Comparison of ENCODE assay signal across 12 cellular contexts in the genomic region with DNA sequence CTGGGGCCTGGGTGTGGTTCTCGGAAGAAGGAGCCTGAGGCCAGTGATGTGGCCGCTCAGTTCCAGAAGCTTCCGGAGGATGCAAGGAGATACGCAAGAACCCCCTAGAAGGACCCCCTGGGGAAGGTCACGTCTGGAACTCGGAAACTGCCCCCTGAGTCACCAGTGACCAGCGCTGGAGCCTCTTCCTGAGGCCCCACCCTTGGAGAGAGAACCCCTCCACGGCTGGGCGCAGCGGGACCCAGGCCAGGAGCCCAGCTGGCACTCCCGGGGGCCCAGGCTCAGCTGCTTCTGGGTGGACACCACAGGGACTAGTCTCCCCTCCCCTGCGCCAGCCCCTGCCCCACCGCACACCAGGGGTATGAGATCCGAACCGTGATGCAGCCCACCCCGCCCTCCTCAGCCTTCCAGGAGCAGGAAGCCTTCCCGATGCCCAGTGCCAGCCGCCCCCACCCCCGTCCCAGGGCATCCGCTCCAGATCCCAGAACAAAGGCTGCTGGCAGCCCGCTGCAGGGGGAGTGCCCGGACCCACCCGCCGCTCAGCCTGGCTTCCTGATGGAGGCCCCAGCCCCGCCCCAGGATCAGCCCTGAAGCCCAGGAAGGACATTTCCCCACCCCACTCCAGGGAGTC. TPM values are rescaled to one million over a fixed set of nuclear protein-coding genes. Genes with fewer than 3 reads are reported as not detected.
A peak's percentile ranks its signal among the peaks of the same experiment; 100 is the strongest.
DNase-seq lines count a peak whose midpoint lies in the region; ATAC-seq and TF ChIP-seq lines count a peak whose summit lies in the region.
"Had no signal": no experiment of that assay in that cellular context is flagged by ENCODE, and none has a peak within 500 bp of the region (broad histone marks: within the 10 kb centered on the region; RNA-seq: fewer than 3 reads in every experiment).

No MANE protein-coding gene starts in this region.

- intact Hi-C loops in aorta (cut with DNase I), result no loop called here

- H2BK5ac ChIP-seq in mesendoderm (ENCODE audit: low read length), result no peak overlapping the region

- peaks cover 43% of the 10 kb centered on the region for H3K79me2 ChIP-seq in mesendoderm (ENCODE audit: control insufficient read depth, insufficient read depth, low read length)

- H3K27me3 ChIP-seq in mesendoderm (ENCODE audit: insufficient read depth, low read length, poor library complexity), result no peaks in the 10 kb centered on the region
- H3K27me3 ChIP-seq in aorta (ENCODE audit: control insufficient read depth in 1 of 2, insufficient read depth in 2 of 2, low read length in 1 of 2), result no peaks in the 10 kb centered on the region

- H4K8ac ChIP-seq in mesendoderm (ENCODE audit: low read depth, low read length), result no peak overlapping the region

- H3K4me3 ChIP-seq in epithelial cell of esophagus (ENCODE audit: low read length) (peak overlapping the region; percentile 4), mesendoderm (ENCODE audit: low read length) (no peak overlapping the region), aorta (ENCODE audit: low read length in 2 of 2) (no peak overlapping the region)
- H3K4me3 ChIP-seq: HAP-1 had no signal

- no peak overlapping the region for H3K23ac ChIP-seq in mesendoderm (ENCODE audit: low read length)

- H3K9me3 ChIP-seq in aorta (ENCODE audit: control insufficient read depth, low read length), result no peaks in the 10 kb centered on the region
- H3K9me3 ChIP-seq: HAP-1 had no signal

- H3K18ac ChIP-seq in mesendoderm (ENCODE audit: low read length), result no peak overlapping the region

- H2BK120ac ChIP-seq in mesendoderm (ENCODE audit: low read depth, low read length), result no peak overlapping the region

- no peak for TF ChIP-seq CTCF in epithelial cell of esophagus (IDR thresholded peaks at IDR 0.05; ENCODE audit: insufficient read depth, low read depth, low read length, missing control alignments)

- H3K4me1 Mint-ChIP-seq in stimulated activated effector memory CD8-positive, alpha-beta T cell treated with anti-CD3 and anti-CD28 coated beads, Interleukin-12 subunit alpha, Interleukin-12 subunit beta, amount 100 ng/mL, for 72 hours, result no peaks in the 10 kb centered on the region

- no peak overlapping the region for H3K4me2 ChIP-seq in mesendoderm (ENCODE audit: low read length)

- H3K27ac ChIP-seq in mesendoderm (ENCODE audit: low read depth, low read length), result no peak overlapping the region
- peak overlapping the region in 1 of 2 donors; percentile 86 for H3K27ac ChIP-seq in aorta (ENCODE audit: low read depth in 1 of 2, low read length in 2 of 2)

- no peak overlapping the region for H4K5ac ChIP-seq in mesendoderm (ENCODE audit: low read length)

- no peak overlapping the region for H2AK5ac ChIP-seq in mesendoderm (ENCODE audit: low read length)

- no peaks in the 10 kb centered on the region for H3K9me3 Mint-ChIP-seq in stimulated activated effector memory CD8-positive, alpha-beta T cell treated with anti-CD3 and anti-CD28 coated beads, Interleukin-12 subunit alpha, Interleukin-12 subunit beta, amount 100 ng/mL, for 72 hours

- no peak overlapping the region for H3K4me3 Mint-ChIP-seq in stimulated activated effector memory CD8-positive, alpha-beta T cell treated with anti-CD3 and anti-CD28 coated beads, Interleukin-12 subunit alpha, Interleukin-12 subunit beta, amount 100 ng/mL, for 72 hours

- H3K9ac ChIP-seq in mesendoderm (ENCODE audit: low read length), result peak overlapping the region; percentile 21

- H3K4me1 ChIP-seq in mesendoderm (ENCODE audit: control insufficient read depth, low read depth, low read length), result peaks cover 16% of the 10 kb centered on the region
- H3K4me1 ChIP-seq in aorta (ENCODE audit: control insufficient read depth in 1 of 2, insufficient read depth in 2 of 2, low read length in 2 of 2), result no peaks in the 10 kb centered on the region
- H3K4me1 ChIP-seq: HAP-1 had no signal

- peak overlapping the region; percentile 57 for H3K56ac ChIP-seq in mesendoderm (ENCODE audit: low read length)

- ATAC-seq in aorta (ENCODE audit: low FRiP score) (peak; percentile 34), HG03108 (IDR thresholded peaks at IDR 0.05; ENCODE audit: unreplicated experiment) (no peak)
- no peak for ATAC-seq in stimulated activated effector memory CD8-positive, alpha-beta T cell treated with anti-CD3 and anti-CD28 coated beads, Interleukin-12 subunit alpha, Interleukin-12 subunit beta, amount 100 ng/mL, for 72 hours

- DNase-seq in NCI-H446 (lab: John Stamatoyannopoulos, UW) (peak; percentile 47 to 56), NCI-H446 treated with DMSO at 0.1 percent for 48 hours (lab: John Stamatoyannopoulos, UW) (no peak), epithelial cell of esophagus (ENCODE audit: low read depth) (no peak), mesendoderm (no peak), aorta (peak; percentile 79 to 88), NCI-H1048 (lab: John Stamatoyannopoulos, UW) (no peak)
- no peak for DNase-seq in stimulated activated effector memory CD8-positive, alpha-beta T cell treated with anti-CD3 and anti-CD28 coated beads, Interleukin-12 subunit alpha, Interleukin-12 subunit beta, amount 100 ng/mL, for 72 hours (ENCODE audit: low spot score in 2 of 2)
- DNase-seq: activated naive CD4-positive, alpha-beta T cell; MV-4-11; stimulated activated CD4-positive, alpha-beta T cell treated with anti-CD3 and anti-CD28 coated beads, Interleukin-15, amount 100 ng/mL, for 24 hours had no signal

- H3K4ac ChIP-seq in mesendoderm (ENCODE audit: low read depth, low read length), result no peak overlapping the region

- H2BK15ac ChIP-seq in mesendoderm (replicated peaks; ENCODE audit: low read depth), result no peak overlapping the region

- H3K36me3 ChIP-seq in mesendoderm (ENCODE audit: control insufficient read depth, insufficient read depth, low read length) (no peaks in the 10 kb centered on the region), aorta (ENCODE audit: control insufficient read depth in 1 of 2, insufficient read depth in 2 of 2, low read length in 1 of 2) (peaks cover 0 to 1% of the 10 kb centered on the region in 2 donors)

- H3K79me1 ChIP-seq in mesendoderm (ENCODE audit: low read length), result peaks cover 7% of the 10 kb centered on the region

- no peak overlapping the region for H3K27ac Mint-ChIP-seq in stimulated activated effector memory CD8-positive, alpha-beta T cell treated with anti-CD3 and anti-CD28 coated beads, Interleukin-12 subunit alpha, Interleukin-12 subunit beta, amount 100 ng/mL, for 72 hours

- no peaks in the 10 kb centered on the region for H3K36me3 Mint-ChIP-seq in stimulated activated effector memory CD8-positive, alpha-beta T cell treated with anti-CD3 and anti-CD28 coated beads, Interleukin-12 subunit alpha, Interleukin-12 subunit beta, amount 100 ng/mL, for 72 hours

- no CpG with 5 or more reads among the region's 25 CpGs for WGBS in mesendoderm (ENCODE audit: extremely low coverage, insufficient coverage, low lambda C conversion rate)
- WGBS in aorta, 2 donors, result 16 to 22% methylated on average over 23 to 25 of the region's 25 CpGs

RNA-seq across cellular contexts. Expression of a gene that starts 7.5 kb away (rescaled TPM):
- 39.1 TPM for polyA plus RNA-seq in mesendoderm (2013, experiment 1 of 2)
- 37.2 TPM for polyA plus RNA-seq in mesendoderm (2013, experiment 2 of 2)
- total RNA-seq in aorta, result 100 to 1,000 TPM; 361 to 395 TPM
- polyA plus RNA-seq in aorta, result 100 to 1,000 TPM in 1 of 2 donors, 10 to 100 TPM in 1; 52.2 to 345 TPM

RNA-seq across cellular contexts. Expression of a gene that starts 27.3 kb away (rescaled TPM):
- polyA plus RNA-seq in mesendoderm (2013, experiment 1 of 2), result 3,271 TPM
- 3,207 TPM for polyA plus RNA-seq in mesendoderm (2013, experiment 2 of 2)
- total RNA-seq in aorta, result 1,000 to 10,000 TPM in 1 of 2 donors, 100 to 1,000 TPM in 1; 965 to 1,002 TPM
- 1,000 to 10,000 TPM; 4,520 to 6,824 TPM for polyA plus RNA-seq in aorta

RNA-seq across cellular contexts. Expression of a gene that starts 47.5 kb away (rescaled TPM):
- 4.4 TPM for polyA plus RNA-seq in mesendoderm (2013, experiment 1 of 2)
- 4.3 TPM for polyA plus RNA-seq in mesendoderm (2013, experiment 2 of 2)
- 1 to 10 TPM; 3.0 to 4.2 TPM for total RNA-seq in aorta
- 1 to 10 TPM; 1.8 to 2.1 TPM for polyA plus RNA-seq in aorta

RNA-seq across cellular contexts. Expression of a gene that starts 56.8 kb away (rescaled TPM):
- polyA plus RNA-seq in mesendoderm (2013, experiment 1 of 2), result 166 TPM
- polyA plus RNA-seq in mesendoderm (2013, experiment 2 of 2), result 164 TPM
- total RNA-seq in aorta, result 10 to 100 TPM; 56.1 to 61.8 TPM
- polyA plus RNA-seq in aorta, result 10 to 100 TPM; 41.4 to 80.9 TPM

Comparison
In these comparisons a context has a peak if more than half of its experiments do, and no peak if none do; other contexts are left out.
1. DNase-seq: peak in NCI-H446 (2 of 2) and aorta (2 of 2); none in NCI-H446 treated with DMSO at 0.1 percent for 48 hours (single experiment), epithelial cell of esophagus (single experiment), mesendoderm (single experiment), stimulated activated effector memory CD8-positive, alpha-beta T cell treated with anti-CD3 and anti-CD28 coated beads, Interleukin-12 subunit alpha, Interleukin-12 subunit beta, amount 100 ng/mL, for 72 hours (0 of 2) and NCI-H1048 (single experiment).